In the genomic region with DNA sequence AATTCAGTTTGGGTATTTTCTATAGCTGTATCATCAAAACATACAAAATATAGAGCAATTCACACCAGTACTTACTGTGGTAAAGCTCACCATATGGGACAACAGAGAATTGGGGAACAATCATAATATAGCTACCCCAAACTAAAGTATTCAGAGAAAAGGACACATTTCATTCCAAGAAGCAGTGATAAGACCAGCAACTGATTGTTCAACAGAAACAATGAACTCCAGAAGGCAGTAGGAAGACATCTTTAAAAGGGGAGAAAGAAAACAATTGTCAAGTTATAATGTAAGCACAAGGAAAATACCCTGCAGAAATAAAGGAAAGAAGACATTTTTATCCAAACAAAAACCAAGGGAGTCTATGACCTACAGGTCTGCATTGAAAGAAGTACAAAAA, we compare ENCODE assay signal across 39 cellular contexts.
"Had no signal": no experiment of that assay in that cellular context is flagged by ENCODE, and none has a peak within 500 bp of the region (broad histone marks: within the 10 kb centered on the region; RNA-seq: fewer than 3 reads in every experiment).

No MANE protein-coding gene starts in this region.

- H3K4me3 ChIP-seq: adrenal gland, body of pancreas, breast epithelium had no signal

- H3K9me3 Mint-ChIP-seq: activated CD4-positive, alpha-beta memory T cell treated with anti-CD3 and anti-CD28 coated beads, Interleukin-2, amount 10 ng/mL, durations not matched to agents 7 days and 5 days; activated T-helper 1 cell treated with anti-CD3 and anti-CD28 coated beads, Interleukin-12 subunit alpha, Interleukin-12 subunit beta, Interleukin-2, Interleukin-4 antibody, amounts not matched to agents 30 ng/mL and 10 ng/mL and 1 ng/mL, durations not matched to agents 14 hours and 24 hours and 36 hours; activated T-helper 17 cell treated with anti-CD3 and anti-CD28 coated beads, Interleukin-2, amount 50 U/mL, for 72 hours; T-helper 1 cell treated with Interleukin-12 subunit alpha and Interleukin-12 subunit beta and Interleukin-4 antibody, amounts not matched to agents 30 μg/mL and 1 μg/mL, for 36 hours; T-helper 2 cell treated with Interferon-gamma antibody and Interleukin-4, amounts not matched to agents 5 μg/mL and 100 μg/mL, for 36 hours had no signal

- H3K27me3 ChIP-seq: adrenal gland, body of pancreas, brain microvascular endothelial cell, breast epithelium had no signal

- H3K36me3 ChIP-seq: adrenal gland, brain microvascular endothelial cell, breast epithelium had no signal

- ATAC-seq: activated CD4-positive, alpha-beta T cell treated with anti-CD3 and anti-CD28 coated beads for 36 hours; activated CD4-positive, CD25-positive, alpha-beta regulatory T cell treated with anti-CD3 and anti-CD28 coated beads, Interleukin-2, amount 50 U/mL, for 24 hours; activated CD8-positive, alpha-beta memory T cell treated with anti-CD3 and anti-CD28 coated beads, Interleukin-2, amount 10 ng/mL, durations not matched to agents 7 days and 5 days; activated CD8-positive, alpha-beta T cell treated with anti-CD3 and anti-CD28 coated beads, Interleukin-2, amount 10 ng/mL, durations not matched to agents 7 days and 5 days; activated naive CD4-positive, alpha-beta T cell treated with anti-CD3 and anti-CD28 coated beads, Interleukin-2, amount 50 U/mL, for 72 hours; activated T-cell treated with anti-CD3 and anti-CD28 coated beads, Interleukin-2, amount 50 U/mL, for 4 hours; activated T-cell treated with anti-CD3 and anti-CD28 coated beads, Interleukin-2, amount 50 U/mL, for 72 hours; activated T-helper 17 cell treated with anti-CD3 and anti-CD28 coated beads, Interleukin-2, amount 50 U/mL, for 72 hours; body of pancreas had no signal

- H3K27ac Mint-ChIP-seq: activated CD4-positive, alpha-beta memory T cell treated with anti-CD3 and anti-CD28 coated beads, Interleukin-2, amount 10 ng/mL, durations not matched to agents 7 days and 5 days; activated CD4-positive, alpha-beta T cell treated with anti-CD3 and anti-CD28 coated beads for 36 hours; activated CD4-positive, alpha-beta T cell treated with anti-CD3 and anti-CD28 coated beads, Interleukin-2, amount 10 ng/mL, durations not matched to agents 7 days and 5 days; activated CD8-positive, alpha-beta memory T cell treated with anti-CD3 and anti-CD28 coated beads, Interleukin-2, amount 10 ng/mL, durations not matched to agents 7 days and 5 days; activated CD8-positive, alpha-beta T cell treated with anti-CD3 and anti-CD28 coated beads, Interleukin-2, amount 10 ng/mL, durations not matched to agents 7 days and 5 days; activated naive CD4-positive, alpha-beta T cell treated with anti-CD3 and anti-CD28 coated beads for 36 hours; activated naive CD4-positive, alpha-beta T cell treated with anti-CD3 and anti-CD28 coated beads, Interleukin-2, amount 50 U/mL, for 72 hours; activated naive CD8-positive, alpha-beta T cell treated with anti-CD3 and anti-CD28 coated beads for 36 hours; activated T-helper 1 cell treated with anti-CD3 and anti-CD28 coated beads, Interleukin-12 subunit alpha, Interleukin-12 subunit beta, Interleukin-2, Interleukin-4 antibody, amounts not matched to agents 30 ng/mL and 10 ng/mL and 1 ng/mL, durations not matched to agents 14 hours and 24 hours and 36 hours; activated T-helper 17 cell treated with anti-CD3 and anti-CD28 coated beads, Interleukin-2, amount 50 U/mL, for 72 hours; T-helper 1 cell treated with Interleukin-12 subunit alpha and Interleukin-12 subunit beta and Interleukin-4 antibody, amounts not matched to agents 30 μg/mL and 1 μg/mL, for 36 hours; T-helper 2 cell treated with Interferon-gamma antibody and Interleukin-4, amounts not matched to agents 5 μg/mL and 100 μg/mL, for 36 hours had no signal

- H3K9me3 ChIP-seq: adrenal gland, body of pancreas, breast epithelium had no signal

- H3K27ac ChIP-seq: adrenal gland, body of pancreas, brain microvascular endothelial cell, breast epithelium, VCaP had no signal

- H3K4me1 ChIP-seq: breast epithelium had no signal

- FAIRE-seq: astrocyte, TTC549 had no signal

- DNase-seq: activated CD4-positive, alpha-beta memory T cell treated with anti-CD3 and anti-CD28 coated beads, Interleukin-2, amount 10 ng/mL, durations not matched to agents 7 days and 5 days; activated CD4-positive, alpha-beta T cell treated with anti-CD3 and anti-CD28 coated beads for 1 hour; activated CD4-positive, alpha-beta T cell treated with anti-CD3 and anti-CD28 coated beads for 36 hours; activated CD4-positive, alpha-beta T cell treated with anti-CD3 and anti-CD28 coated beads for 48 hours; activated CD4-positive, alpha-beta T cell treated with anti-CD3 and anti-CD28 coated beads, Interleukin-2, amount 10 ng/mL, durations not matched to agents 7 days and 5 days; activated CD4-positive, alpha-beta T cell treated with anti-CD3 and anti-CD28 coated beads, Interleukin-2, amount 50 U/mL, for 48 hours; activated CD4-positive, CD25-positive, alpha-beta regulatory T cell; activated CD8-positive, alpha-beta memory T cell treated with anti-CD3 and anti-CD28 coated beads for 24 hours; activated CD8-positive, alpha-beta memory T cell treated with anti-CD3 and anti-CD28 coated beads, Interleukin-2, amount 10 ng/mL, durations not matched to agents 7 days and 5 days; activated CD8-positive, alpha-beta memory T cell treated with anti-CD3 and anti-CD28 coated beads, Interleukin-2, amount 50 U/mL, for 48 hours; activated CD8-positive, alpha-beta T cell treated with anti-CD3 and anti-CD28 coated beads, Interleukin-2, amount 10 ng/mL, durations not matched to agents 7 days and 5 days; activated effector memory CD4-positive, alpha-beta T cell treated with anti-CD3 and anti-CD28 coated beads, Interleukin-2, amount 50 U/mL, for 16 hours; activated gamma-delta T cell treated with Interleukin-2 at 50 U/mL for 16 hours; activated naive CD4-positive, alpha-beta T cell; activated naive CD4-positive, alpha-beta T cell treated with anti-CD3 and anti-CD28 coated beads for 36 hours; activated naive CD4-positive, alpha-beta T cell treated with anti-CD3 and anti-CD28 coated beads, Interleukin-2, amount 50 U/mL, for 16 hours; activated naive CD8-positive, alpha-beta T cell treated with anti-CD3 and anti-CD28 coated beads for 36 hours; activated T-cell treated with anti-CD3 and anti-CD28 coated beads, Interleukin-2, amount 50 U/mL, for 4 hours; activated T-cell treated with anti-CD3 and anti-CD28 coated beads, Interleukin-2, amount 50 U/mL, for 72 hours; adrenal gland; amniotic stem cell; aorta; body of pancreas; brain microvascular endothelial cell; central memory CD4-positive, alpha-beta T cell; cerebellar nuclear complex; T-helper 1 cell; T-helper 2 cell; T-helper 9 cell had no signal

- H3K4me3 Mint-ChIP-seq: activated CD4-positive, alpha-beta memory T cell treated with anti-CD3 and anti-CD28 coated beads, Interleukin-2, amount 10 ng/mL, durations not matched to agents 7 days and 5 days; activated CD4-positive, alpha-beta T cell treated with anti-CD3 and anti-CD28 coated beads for 36 hours; activated CD4-positive, alpha-beta T cell treated with anti-CD3 and anti-CD28 coated beads, Interleukin-2, amount 10 ng/mL, durations not matched to agents 7 days and 5 days; activated CD8-positive, alpha-beta memory T cell treated with anti-CD3 and anti-CD28 coated beads, Interleukin-2, amount 10 ng/mL, durations not matched to agents 7 days and 5 days; activated CD8-positive, alpha-beta T cell treated with anti-CD3 and anti-CD28 coated beads, Interleukin-2, amount 10 ng/mL, durations not matched to agents 7 days and 5 days; activated naive CD4-positive, alpha-beta T cell treated with anti-CD3 and anti-CD28 coated beads for 36 hours; activated naive CD8-positive, alpha-beta T cell treated with anti-CD3 and anti-CD28 coated beads for 36 hours; activated T-cell treated with anti-CD3 and anti-CD28 coated beads, Interleukin-2, amount 50 U/mL, for 4 hours; activated T-cell treated with anti-CD3 and anti-CD28 coated beads, Interleukin-2, amount 50 U/mL, for 72 hours; activated T-helper 1 cell treated with anti-CD3 and anti-CD28 coated beads, Interleukin-12 subunit alpha, Interleukin-12 subunit beta, Interleukin-2, Interleukin-4 antibody, amounts not matched to agents 30 ng/mL and 10 ng/mL and 1 ng/mL, durations not matched to agents 14 hours and 24 hours and 36 hours; activated T-helper 17 cell treated with anti-CD3 and anti-CD28 coated beads, Interleukin-2, amount 50 U/mL, for 72 hours; T-helper 1 cell treated with Interleukin-12 subunit alpha and Interleukin-12 subunit beta and Interleukin-4 antibody, amounts not matched to agents 30 μg/mL and 1 μg/mL, for 36 hours; T-helper 2 cell treated with Interferon-gamma antibody and Interleukin-4, amounts not matched to agents 5 μg/mL and 100 μg/mL, for 36 hours had no signal

- H3K27me3 Mint-ChIP-seq: activated CD4-positive, alpha-beta memory T cell treated with anti-CD3 and anti-CD28 coated beads, Interleukin-2, amount 10 ng/mL, durations not matched to agents 7 days and 5 days; activated CD4-positive, alpha-beta T cell treated with anti-CD3 and anti-CD28 coated beads for 36 hours; activated CD4-positive, alpha-beta T cell treated with anti-CD3 and anti-CD28 coated beads, Interleukin-2, amount 10 ng/mL, durations not matched to agents 7 days and 5 days; activated CD8-positive, alpha-beta memory T cell treated with anti-CD3 and anti-CD28 coated beads, Interleukin-2, amount 10 ng/mL, durations not matched to agents 7 days and 5 days; activated naive CD8-positive, alpha-beta T cell treated with anti-CD3 and anti-CD28 coated beads for 36 hours; activated T-helper 17 cell treated with anti-CD3 and anti-CD28 coated beads, Interleukin-2, amount 50 U/mL, for 72 hours had no signal
